In the genomic region with DNA sequence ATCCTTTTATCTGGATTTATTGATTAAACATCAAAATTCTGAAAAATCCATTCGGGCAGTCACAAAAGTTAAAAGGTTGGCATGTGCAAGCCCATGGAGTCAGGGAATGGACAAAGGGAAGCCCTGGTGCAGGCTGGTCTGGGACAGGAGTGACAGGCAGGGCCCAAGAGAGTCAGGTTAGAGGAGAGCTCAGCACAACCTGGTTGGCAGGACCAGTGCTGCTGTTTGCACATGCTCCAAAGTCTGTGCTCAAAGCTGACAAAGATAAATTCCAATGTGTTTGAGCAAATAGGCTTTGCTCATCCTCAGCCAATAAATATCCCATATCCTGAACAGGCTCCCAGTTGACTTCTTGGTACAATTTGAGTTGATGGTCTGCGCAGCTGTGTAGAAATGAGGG, we compare ENCODE assay signal across 1 cellular context.
TF ChIP-seq lines count a peak whose summit lies in the region.

No MANE protein-coding gene starts in this region.

TF ChIP-seq in HepG2, 621 proteins besides CTCF, POLR2A, EP300 and RAD21 (continued from another document):
- TF ChIP-seq, protein P1, sequence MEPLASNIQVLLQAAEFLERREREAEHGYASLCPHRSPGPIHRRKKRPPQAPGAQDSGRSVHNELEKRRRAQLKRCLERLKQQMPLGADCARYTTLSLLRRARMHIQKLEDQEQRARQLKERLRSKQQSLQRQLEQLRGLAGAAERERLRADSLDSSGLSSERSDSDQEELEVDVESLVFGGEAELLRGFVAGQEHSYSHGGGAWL (CRISPR knock-in tag; IDR thresholded peaks at IDR 0.05) = no peak
- no peak for TF ChIP-seq SP140L (CRISPR knock-in tag; IDR thresholded peaks at IDR 0.05; ENCODE audit: borderline replicate concordance)
- TF ChIP-seq, protein P2, sequence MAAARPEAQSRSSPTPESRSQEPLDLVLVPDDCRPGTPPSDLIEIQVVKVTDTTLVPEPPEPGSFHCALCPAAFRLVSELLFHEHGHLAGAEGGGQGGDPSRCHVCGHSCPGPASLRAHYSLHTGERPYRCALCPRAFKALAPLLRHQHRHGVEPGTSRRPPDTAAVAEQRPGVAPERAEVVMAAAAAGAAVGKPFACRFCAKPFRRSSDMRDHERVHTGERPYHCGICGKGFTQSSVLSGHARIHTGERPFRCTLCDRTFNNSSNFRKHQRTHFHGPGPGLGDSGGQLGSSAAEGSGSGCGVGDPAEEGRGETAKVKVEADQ (CRISPR knock-in tag; IDR thresholded peaks at IDR 0.05; ENCODE audit: borderline replicate concordance) = no peak
- TF ChIP-seq ZNF468 (CRISPR knock-in tag; IDR thresholded peaks at IDR 0.05) = no peak
- no peak for TF ChIP-seq SMC3 (IDR thresholded peaks at IDR 0.05; ENCODE audit: low read length)
- TF ChIP-seq ZNF737 (CRISPR knock-in tag; IDR thresholded peaks at IDR 0.05; ENCODE audit: borderline replicate concordance) = no peak
- no peak for TF ChIP-seq HOXA7 (CRISPR knock-in tag; IDR thresholded peaks at IDR 0.05)
- no peak for TF ChIP-seq MYNN (CRISPR knock-in tag; IDR thresholded peaks at IDR 0.05; ENCODE audit: low read depth)
- TF ChIP-seq ZSCAN29 (CRISPR knock-in tag; conservative IDR thresholded peaks at IDR 0.05) = no peak
- TF ChIP-seq, protein P3, sequence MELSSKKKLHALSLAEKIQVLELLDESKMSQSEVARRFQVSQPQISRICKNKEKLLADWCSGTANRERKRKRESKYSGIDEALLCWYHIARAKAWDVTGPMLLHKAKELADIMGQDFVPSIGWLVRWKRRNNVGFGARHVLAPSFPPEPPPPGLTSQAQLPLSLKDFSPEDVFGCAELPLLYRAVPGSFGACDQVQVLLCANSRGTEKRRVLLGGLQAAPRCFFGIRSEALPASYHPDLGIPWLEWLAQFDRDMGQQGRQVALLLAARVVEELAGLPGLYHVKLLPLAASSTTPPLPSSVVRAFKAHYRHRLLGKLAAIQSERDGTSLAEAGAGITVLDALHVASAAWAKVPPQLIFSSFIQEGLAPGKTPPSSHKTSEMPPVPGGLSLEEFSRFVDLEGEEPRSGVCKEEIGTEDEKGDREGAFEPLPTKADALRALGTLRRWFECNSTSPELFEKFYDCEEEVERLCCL (CRISPR knock-in tag; IDR thresholded peaks at IDR 0.05; ENCODE audit: borderline replicate concordance) = no peak
- TF ChIP-seq, protein P4, sequence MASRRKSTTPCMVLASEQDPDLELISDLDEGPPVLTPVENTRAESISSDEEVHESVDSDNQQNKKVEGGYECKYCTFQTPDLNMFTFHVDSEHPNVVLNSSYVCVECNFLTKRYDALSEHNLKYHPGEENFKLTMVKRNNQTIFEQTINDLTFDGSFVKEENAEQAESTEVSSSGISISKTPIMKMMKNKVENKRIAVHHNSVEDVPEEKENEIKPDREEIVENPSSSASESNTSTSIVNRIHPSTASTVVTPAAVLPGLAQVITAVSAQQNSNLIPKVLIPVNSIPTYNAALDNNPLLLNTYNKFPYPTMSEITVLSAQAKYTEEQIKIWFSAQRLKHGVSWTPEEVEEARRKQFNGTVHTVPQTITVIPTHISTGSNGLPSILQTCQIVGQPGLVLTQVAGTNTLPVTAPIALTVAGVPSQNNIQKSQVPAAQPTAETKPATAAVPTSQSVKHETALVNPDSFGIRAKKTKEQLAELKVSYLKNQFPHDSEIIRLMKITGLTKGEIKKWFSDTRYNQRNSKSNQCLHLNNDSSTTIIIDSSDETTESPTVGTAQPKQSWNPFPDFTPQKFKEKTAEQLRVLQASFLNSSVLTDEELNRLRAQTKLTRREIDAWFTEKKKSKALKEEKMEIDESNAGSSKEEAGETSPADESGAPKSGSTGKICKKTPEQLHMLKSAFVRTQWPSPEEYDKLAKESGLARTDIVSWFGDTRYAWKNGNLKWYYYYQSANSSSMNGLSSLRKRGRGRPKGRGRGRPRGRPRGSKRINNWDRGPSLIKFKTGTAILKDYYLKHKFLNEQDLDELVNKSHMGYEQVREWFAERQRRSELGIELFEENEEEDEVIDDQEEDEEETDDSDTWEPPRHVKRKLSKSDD (CRISPR knock-in tag; IDR thresholded peaks at IDR 0.05; ENCODE audit: low read depth) = no peak
- TF ChIP-seq, protein P5, sequence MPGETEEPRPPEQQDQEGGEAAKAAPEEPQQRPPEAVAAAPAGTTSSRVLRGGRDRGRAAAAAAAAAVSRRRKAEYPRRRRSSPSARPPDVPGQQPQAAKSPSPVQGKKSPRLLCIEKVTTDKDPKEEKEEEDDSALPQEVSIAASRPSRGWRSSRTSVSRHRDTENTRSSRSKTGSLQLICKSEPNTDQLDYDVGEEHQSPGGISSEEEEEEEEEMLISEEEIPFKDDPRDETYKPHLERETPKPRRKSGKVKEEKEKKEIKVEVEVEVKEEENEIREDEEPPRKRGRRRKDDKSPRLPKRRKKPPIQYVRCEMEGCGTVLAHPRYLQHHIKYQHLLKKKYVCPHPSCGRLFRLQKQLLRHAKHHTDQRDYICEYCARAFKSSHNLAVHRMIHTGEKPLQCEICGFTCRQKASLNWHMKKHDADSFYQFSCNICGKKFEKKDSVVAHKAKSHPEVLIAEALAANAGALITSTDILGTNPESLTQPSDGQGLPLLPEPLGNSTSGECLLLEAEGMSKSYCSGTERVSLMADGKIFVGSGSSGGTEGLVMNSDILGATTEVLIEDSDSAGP (CRISPR knock-in tag; IDR thresholded peaks at IDR 0.05; ENCODE audit: borderline replicate concordance) = no peak
- TF ChIP-seq, protein P6, sequence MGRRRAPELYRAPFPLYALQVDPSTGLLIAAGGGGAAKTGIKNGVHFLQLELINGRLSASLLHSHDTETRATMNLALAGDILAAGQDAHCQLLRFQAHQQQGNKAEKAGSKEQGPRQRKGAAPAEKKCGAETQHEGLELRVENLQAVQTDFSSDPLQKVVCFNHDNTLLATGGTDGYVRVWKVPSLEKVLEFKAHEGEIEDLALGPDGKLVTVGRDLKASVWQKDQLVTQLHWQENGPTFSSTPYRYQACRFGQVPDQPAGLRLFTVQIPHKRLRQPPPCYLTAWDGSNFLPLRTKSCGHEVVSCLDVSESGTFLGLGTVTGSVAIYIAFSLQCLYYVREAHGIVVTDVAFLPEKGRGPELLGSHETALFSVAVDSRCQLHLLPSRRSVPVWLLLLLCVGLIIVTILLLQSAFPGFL (CRISPR knock-in tag; IDR thresholded peaks at IDR 0.05) = no peak
